In genomic region chr9:137515338-137515724, GRCh38 we compare ENCODE assay signal across 23 cellular contexts.
"Had no signal": no experiment of that assay in that cellular context is flagged by ENCODE, and none has a peak within 500 bp of the region (broad histone marks: within the 10 kb centered on the region; RNA-seq: fewer than 3 reads in every experiment).

No MANE protein-coding gene starts in this region.

- DNase-seq: activated B cell treated with CpG ODN at 0.5 μM for 24 hours; activated CD4-positive, alpha-beta memory T cell treated with anti-CD3 and anti-CD28 coated beads for 36 hours; activated CD4-positive, alpha-beta T cell treated with anti-CD3 and anti-CD28 coated beads for 48 hours; activated effector memory CD4-positive, alpha-beta T cell treated with Interleukin-2 at 50 U/mL for 16 hours; activated naive CD4-positive, alpha-beta T cell treated with anti-CD3 and anti-CD28 coated beads for 36 hours; activated T-cell treated with anti-CD3 and anti-CD28 coated beads, Interleukin-2, amount 50 U/mL, for 72 hours; caudate nucleus; dermis blood vessel endothelial cell; effector CD8-positive, alpha-beta T cell; foreskin keratinocyte; naive B cell; occipital lobe; small intestine; stimulated activated CD4-positive, alpha-beta T cell treated with anti-CD3 and anti-CD28 coated beads, Interleukin-15, amount 100 ng/mL, for 24 hours; stimulated activated naive B cell treated with anti-CD40 and anti-IgM and Interleukin-4, amounts not matched to agents 10 μg/mL and 1 μg/mL and 100 μg/mL, for 72 hours; T1000 had no signal

- H3K36me3 Mint-ChIP-seq: activated CD4-positive, alpha-beta memory T cell treated with anti-CD3 and anti-CD28 coated beads for 36 hours; brain had no signal

- H3K4me3 Mint-ChIP-seq: activated B cell treated with CpG ODN at 0.5 μM for 24 hours; activated CD4-positive, alpha-beta memory T cell treated with anti-CD3 and anti-CD28 coated beads for 36 hours; activated naive CD4-positive, alpha-beta T cell treated with anti-CD3 and anti-CD28 coated beads for 36 hours; activated T-cell treated with anti-CD3 and anti-CD28 coated beads, Interleukin-2, amount 50 U/mL, for 72 hours; brain; naive B cell; stimulated activated naive B cell treated with anti-CD40 and anti-IgM and Interleukin-4, amounts not matched to agents 10 μg/mL and 1 μg/mL and 100 μg/mL, for 72 hours; T-helper 1 cell treated with Interleukin-12 subunit alpha and Interleukin-12 subunit beta and Interleukin-4 antibody, amounts not matched to agents 30 μg/mL and 1 μg/mL, for 36 hours had no signal

- H3K27ac Mint-ChIP-seq: activated B cell treated with CpG ODN at 0.5 μM for 24 hours; activated CD4-positive, alpha-beta memory T cell treated with anti-CD3 and anti-CD28 coated beads for 36 hours; activated naive CD4-positive, alpha-beta T cell treated with anti-CD3 and anti-CD28 coated beads for 36 hours; activated T-cell treated with anti-CD3 and anti-CD28 coated beads, Interleukin-2, amount 50 U/mL, for 72 hours; brain; stimulated activated naive B cell treated with anti-CD40 and anti-IgM and Interleukin-4, amounts not matched to agents 10 μg/mL and 1 μg/mL and 100 μg/mL, for 72 hours; T-helper 1 cell treated with Interleukin-12 subunit alpha and Interleukin-12 subunit beta and Interleukin-4 antibody, amounts not matched to agents 30 μg/mL and 1 μg/mL, for 36 hours had no signal

- H3K4me1 Mint-ChIP-seq: brain had no signal

- H3K4me1 ChIP-seq: foreskin keratinocyte, left lung, upper lobe of left lung had no signal

- H3K9me3 Mint-ChIP-seq: activated B cell treated with CpG ODN at 0.5 μM for 24 hours; activated CD4-positive, alpha-beta memory T cell treated with anti-CD3 and anti-CD28 coated beads for 36 hours; activated naive CD4-positive, alpha-beta T cell treated with anti-CD3 and anti-CD28 coated beads for 36 hours; activated T-cell treated with anti-CD3 and anti-CD28 coated beads, Interleukin-2, amount 50 U/mL, for 72 hours; stimulated activated naive B cell treated with anti-CD40 and anti-IgM and Interleukin-4, amounts not matched to agents 10 μg/mL and 1 μg/mL and 100 μg/mL, for 72 hours; T-helper 1 cell treated with Interleukin-12 subunit alpha and Interleukin-12 subunit beta and Interleukin-4 antibody, amounts not matched to agents 30 μg/mL and 1 μg/mL, for 36 hours had no signal

- H3K27ac ChIP-seq: foreskin keratinocyte, left lung, thoracic aorta, upper lobe of left lung had no signal

- H3K27me3 ChIP-seq: foreskin keratinocyte, left lung, upper lobe of left lung had no signal

- H3K27me3 Mint-ChIP-seq: activated B cell treated with CpG ODN at 0.5 μM for 24 hours; activated CD4-positive, alpha-beta memory T cell treated with anti-CD3 and anti-CD28 coated beads for 36 hours; brain; naive B cell; stimulated activated naive B cell treated with anti-CD40 and anti-IgM and Interleukin-4, amounts not matched to agents 10 μg/mL and 1 μg/mL and 100 μg/mL, for 72 hours had no signal

- H3K36me3 ChIP-seq: left lung, thoracic aorta, upper lobe of left lung had no signal

- H3K4me3 ChIP-seq: left lung, lung, thoracic aorta, upper lobe of left lung had no signal

- ATAC-seq: activated T-cell treated with anti-CD3 and anti-CD28 coated beads, Interleukin-2, amount 50 U/mL, for 72 hours; foreskin keratinocyte; left lung; sciatic nerve; stimulated activated naive B cell treated with anti-CD40 and anti-IgM and Interleukin-4, amounts not matched to agents 10 μg/mL and 1 μg/mL and 100 μg/mL, for 72 hours had no signal

- H3K9me3 ChIP-seq: left lung, thoracic aorta, upper lobe of left lung had no signal
